In the genomic region with DNA sequence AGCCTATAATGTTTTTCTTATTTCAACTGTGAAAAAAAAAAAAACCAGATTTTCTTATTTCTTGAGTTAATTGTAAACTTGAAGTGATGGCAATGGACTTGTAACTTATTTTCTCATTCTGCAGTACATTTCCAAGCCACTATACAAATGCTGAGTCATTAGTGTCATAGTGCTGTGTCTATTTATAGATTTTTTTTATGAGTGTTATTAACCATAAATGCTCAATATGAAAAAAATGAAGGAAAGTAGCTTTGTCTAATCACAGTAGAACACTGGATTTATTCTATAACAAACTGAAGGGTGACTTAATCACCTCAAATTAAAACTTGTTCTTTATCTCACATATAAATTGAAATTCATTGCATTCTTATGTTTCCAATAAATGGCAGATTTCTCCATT, we compare ENCODE assay signal across 18 cellular contexts.
A peak's percentile ranks its signal among the peaks of the same experiment; 100 is the strongest.
DNase-seq lines count a peak whose midpoint lies in the region; ATAC-seq and TF ChIP-seq lines count a peak whose summit lies in the region.
"Had no signal": no experiment of that assay in that cellular context is flagged by ENCODE, and none has a peak within 500 bp of the region (broad histone marks: within the 10 kb centered on the region; RNA-seq: fewer than 3 reads in every experiment).

No MANE protein-coding gene starts in this region.

- BruUV-seq in MCF 10A (replicated peaks; lab: Mats Ljungman, UMichigan): no TSS peak
- BruUV-seq in mammary epithelial cell (replicated peaks; lab: Mats Ljungman, UMichigan): no TSS peak
- BruUV-seq in PC-3 (replicated peaks; lab: Mats Ljungman, UMichigan): no TSS peak

- intact Hi-C loops in MCF 10A (cut with micrococcal nuclease): no loop called here
- intact Hi-C loops in mammary epithelial cell (cut with micrococcal nuclease): no loop called here
- intact Hi-C loops in PC-3 (cut with micrococcal nuclease): no loop called here

- H3K27me3 Mint-ChIP-seq in MCF 10A (ENCODE audit: insufficient read depth, unreplicated experiment): no peaks in the 10 kb centered on the region
- no peaks in the 10 kb centered on the region for H3K27me3 Mint-ChIP-seq in activated T-helper 17 cell treated with anti-CD3 and anti-CD28 coated beads, Interleukin-2, amount 50 U/mL, for 72 hours

- H3K9me3 Mint-ChIP-seq in MCF 10A (ENCODE audit: unreplicated experiment): no peaks in the 10 kb centered on the region
- H3K9me3 Mint-ChIP-seq in activated T-helper 17 cell treated with anti-CD3 and anti-CD28 coated beads, Interleukin-2, amount 50 U/mL, for 72 hours: peaks cover 3% of the 10 kb centered on the region

- H3K27ac ChIP-seq in mammary epithelial cell (ENCODE audit: insufficient read depth, low read depth, low read length) (no peak overlapping the region), PC-3 (ENCODE audit: low read length) (peak overlapping the region; percentile 30), smooth muscle cell (ENCODE audit: low read depth) (no peak overlapping the region)
- H3K27ac ChIP-seq: ascending aorta, foreskin keratinocyte, pancreas, thyroid gland had no signal

- H3K36me3 Mint-ChIP-seq in MCF 10A (ENCODE audit: insufficient read depth, unreplicated experiment): peaks cover 11% of the 10 kb centered on the region
- no peaks in the 10 kb centered on the region for H3K36me3 Mint-ChIP-seq in activated T-helper 17 cell treated with anti-CD3 and anti-CD28 coated beads, Interleukin-2, amount 50 U/mL, for 72 hours (ENCODE audit: low read depth)

- DNase-seq in MCF 10A (ENCODE audit: unreplicated experiment): peak; percentile 16
- DNase-seq in mammary epithelial cell: no peak
- peak; percentile 54 for DNase-seq in PC-3
- DNase-seq in smooth muscle cell (lab: John Stamatoyannopoulos, UW; ENCODE audit: unreplicated experiment): no peak
- no peak for DNase-seq in omental fat pad (ENCODE audit: low spot score)
- no peak for DNase-seq in NCI-H1092 (lab: John Stamatoyannopoulos, UW)
- DNase-seq: activated CD4-positive, alpha-beta T cell treated with anti-CD3 and anti-CD28 coated beads, Interleukin-2, amount 50 U/mL, for 1 hour; Caco-2; foreskin keratinocyte; H7; NCI-H1694; NCI-H526; pancreas; thyroid gland had no signal

- dilution Hi-C loops in mammary epithelial cell (cut with HindIII; ENCODE audit: low sequenced_read_pairs): no loop called here

- H2AFZ ChIP-seq in mammary epithelial cell (ENCODE audit: low read depth, low read length) (no peak overlapping the region), PC-3 (ENCODE audit: low read length) (no peak overlapping the region), smooth muscle cell (ENCODE audit: low read depth) (no peak overlapping the region)

- no peaks in the 10 kb centered on the region for H3K9me2 ChIP-seq in PC-3 (replicated peaks; ENCODE audit: low read length)

- POLR2A ChIA-PET in MCF 10A (lab: Yijun Ruan, JAX): no interaction called here
- POLR2A ChIA-PET in PC-3 (lab: Charles Lee; ENCODE audit: unreplicated experiment): interaction anchor here (0.7 kb wide), 1 partner anchor 9 kb away, joined by 3 read pairs; no protein-coding TSS in a partner anchor

- no peak overlapping the region for H3K27ac Mint-ChIP-seq in MCF 10A (ENCODE audit: low read depth, unreplicated experiment)
- H3K27ac Mint-ChIP-seq in activated T-helper 17 cell treated with anti-CD3 and anti-CD28 coated beads, Interleukin-2, amount 50 U/mL, for 72 hours: no peak overlapping the region
- H3K27ac Mint-ChIP-seq: activated T-helper 2 cell treated with anti-CD3 and anti-CD28 coated beads, Interferon-gamma antibody, Interleukin-2, Interleukin-4, amounts not matched to agents 10 μg/mL and 5 μg/mL and 100 μg/mL, durations not matched to agents 14 hours and 24 hours and 36 hours had no signal

- no peaks in the 10 kb centered on the region for H3K27me3 ChIP-seq in mammary epithelial cell (ENCODE audit: insufficient read depth, low read length)
- H3K27me3 ChIP-seq in PC-3 (ENCODE audit: low read length): no peaks in the 10 kb centered on the region
- H3K27me3 ChIP-seq in smooth muscle cell (ENCODE audit: low read depth): no peaks in the 10 kb centered on the region
- H3K27me3 ChIP-seq: ascending aorta, foreskin keratinocyte, pancreas, thyroid gland had no signal

- H3F3A ChIP-seq in PC-3 (ENCODE audit: low read length, unreplicated experiment) (no peaks in the 10 kb centered on the region), smooth muscle cell (ENCODE audit: low read depth) (no peaks in the 10 kb centered on the region)

- H3K9ac ChIP-seq in mammary epithelial cell (ENCODE audit: insufficient read depth, low read length) (no peak overlapping the region), PC-3 (ENCODE audit: low read length) (no peak overlapping the region), smooth muscle cell (ENCODE audit: low read depth) (no peak overlapping the region)

- CTCF ChIA-PET in MCF 10A (lab: Yijun Ruan, JAX): no interaction called here
- CTCF ChIA-PET in mammary epithelial cell (lab: Charles Lee; ENCODE audit: low non-redundant PET): no interaction called here
- CTCF ChIA-PET in PC-3 (lab: Charles Lee): no interaction called here

- H4K20me1 ChIP-seq in mammary epithelial cell (ENCODE audit: insufficient read depth, low read length): no peaks in the 10 kb centered on the region
- no peaks in the 10 kb centered on the region for H4K20me1 ChIP-seq in PC-3 (ENCODE audit: low read length)
- no peaks in the 10 kb centered on the region for H4K20me1 ChIP-seq in smooth muscle cell (ENCODE audit: low read depth)

- H3K79me2 ChIP-seq in mammary epithelial cell (ENCODE audit: insufficient read depth, low read length): no peaks in the 10 kb centered on the region
- no peaks in the 10 kb centered on the region for H3K79me2 ChIP-seq in PC-3 (ENCODE audit: low read length)
- no peaks in the 10 kb centered on the region for H3K79me2 ChIP-seq in smooth muscle cell (ENCODE audit: low read depth)

- in situ Hi-C loops in mammary epithelial cell (cut with MboI; ENCODE audit: low sequenced_read_pairs in 2 of 2): no loop called here

- ATAC-seq in HG02973 (IDR thresholded peaks at IDR 0.05; ENCODE audit: unreplicated experiment) (peak; percentile 39), PC-3 (peak; percentile 63), omental fat pad (ENCODE audit: low FRiP score) (no peak)
- no peak for ATAC-seq in activated T-helper 17 cell treated with anti-CD3 and anti-CD28 coated beads, Interleukin-2, amount 50 U/mL, for 72 hours (replicated peaks)
- ATAC-seq: foreskin keratinocyte, pancreas had no signal

- H3K4me2 ChIP-seq in mammary epithelial cell (ENCODE audit: insufficient read depth, low read depth, low read length) (no peak overlapping the region), PC-3 (ENCODE audit: low read length) (peak overlapping the region; percentile 53), smooth muscle cell (peak overlapping the region; percentile 14)

- H3K4me3 ChIP-seq in mammary epithelial cell (replicated peaks in 1 of 3; ENCODE audit: insufficient read depth in 1 of 3, low read depth in 2 of 3, low read length in 3 of 3) (no peak overlapping the region), PC-3 (ENCODE audit: low read length) (no peak overlapping the region), smooth muscle cell (no peak overlapping the region)
- H3K4me3 ChIP-seq: ascending aorta, pancreas, thyroid gland had no signal

- peaks cover 15% of the 10 kb centered on the region for H3K4me1 Mint-ChIP-seq in MCF 10A (ENCODE audit: insufficient read depth, unreplicated experiment)
- H3K4me1 Mint-ChIP-seq in activated T-helper 17 cell treated with anti-CD3 and anti-CD28 coated beads, Interleukin-2, amount 50 U/mL, for 72 hours: no peaks in the 10 kb centered on the region

- peaks cover 18% of the 10 kb centered on the region for H3K4me1 ChIP-seq in mammary epithelial cell (ENCODE audit: insufficient read depth, low read length)
- H3K4me1 ChIP-seq in PC-3 (ENCODE audit: insufficient read depth, low read length): peaks cover 9% of the 10 kb centered on the region; the same call in 1 of the 2 replicates
- H3K4me1 ChIP-seq in smooth muscle cell (ENCODE audit: low read depth): no peaks in the 10 kb centered on the region
- H3K4me1 ChIP-seq: ascending aorta, foreskin keratinocyte, thyroid gland had no signal

- no peaks in the 10 kb centered on the region for H3K9me3 ChIP-seq in mammary epithelial cell (replicated peaks; ENCODE audit: insufficient read depth, low read length)
- H3K9me3 ChIP-seq in PC-3 (ENCODE audit: low read length): no peaks in the 10 kb centered on the region
- H3K9me3 ChIP-seq in smooth muscle cell (replicated peaks; ENCODE audit: low read depth): no peaks in the 10 kb centered on the region
- H3K9me3 ChIP-seq: ascending aorta, Caco-2, pancreas, thyroid gland had no signal

- no peaks in the 10 kb centered on the region for H3K36me3 ChIP-seq in mammary epithelial cell (ENCODE audit: insufficient read depth, low read length)
- H3K36me3 ChIP-seq in PC-3 (ENCODE audit: low read depth, low read length): no peaks in the 10 kb centered on the region
- no peaks in the 10 kb centered on the region for H3K36me3 ChIP-seq in smooth muscle cell (ENCODE audit: low read depth)
- H3K36me3 ChIP-seq: ascending aorta, pancreas, thyroid gland had no signal

- TF ChIP-seq CTCF in MCF 10A (IDR thresholded peaks at IDR 0.05; ENCODE audit: unreplicated experiment) (no peak), mammary epithelial cell (conservative IDR thresholded peaks at IDR 0.05 in 1 of 2, IDR thresholded peaks at IDR 0.05 in 1 of 2; ENCODE audit: extremely low read depth in 1 of 2, insufficient read depth in 1 of 2, low read depth in 1 of 2, low read length in 2 of 2) (no peak), PC-3 (conservative IDR thresholded peaks at IDR 0.05; ENCODE audit: low read depth, low read length) (no peak), smooth muscle cell (IDR thresholded peaks at IDR 0.05; ENCODE audit: borderline replicate concordance, insufficient read depth, poor library complexity, severe bottlenecking) (no peak), omental fat pad (IDR thresholded peaks at IDR 0.05) (no peak)

- H3K4me3 Mint-ChIP-seq in MCF 10A (ENCODE audit: unreplicated experiment): no peak overlapping the region
- H3K4me3 Mint-ChIP-seq in activated T-helper 17 cell treated with anti-CD3 and anti-CD28 coated beads, Interleukin-2, amount 50 U/mL, for 72 hours: no peak overlapping the region

Comparison
In these comparisons a context has a peak if more than half of its experiments do, and no peak if none do; other contexts are left out.
1. DNase-seq: peak in MCF 10A (single experiment) and PC-3 (single experiment); none in mammary epithelial cell (single experiment), smooth muscle cell (single experiment), omental fat pad (single experiment) and NCI-H1092 (single experiment).
2. ATAC-seq: peak in HG02973 (single experiment) and PC-3 (single experiment); none in omental fat pad (single experiment) and activated T-helper 17 cell treated with anti-CD3 and anti-CD28 coated beads, Interleukin-2, amount 50 U/mL, for 72 hours (single experiment).